16 cellular contexts compared by ENCODE assay signal in the genomic region with DNA sequence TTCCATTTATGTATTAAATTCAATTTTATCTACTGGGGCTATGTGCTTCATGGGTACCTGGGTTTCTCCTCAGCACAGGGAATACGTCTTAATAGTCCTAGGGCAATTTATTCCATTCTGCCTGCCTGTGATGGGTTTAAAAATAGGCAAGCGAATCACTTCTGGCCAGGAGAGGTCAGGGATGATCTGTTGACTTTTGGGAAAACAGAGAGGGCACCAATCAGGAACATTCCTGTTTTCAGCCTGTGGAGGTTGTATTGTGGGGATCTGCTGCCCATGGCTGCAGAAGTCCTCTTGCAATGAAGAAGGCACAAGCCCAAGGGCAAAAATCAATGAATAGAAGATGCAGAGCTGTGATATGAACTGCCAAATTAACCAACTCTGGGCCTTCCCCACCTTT.
"Had no signal": no experiment of that assay in that cellular context is flagged by ENCODE, and none has a peak within 500 bp of the region (broad histone marks: within the 10 kb centered on the region; RNA-seq: fewer than 3 reads in every experiment).

No MANE protein-coding gene starts in this region.

- H3K27ac ChIP-seq: adrenal gland, ovary, stomach had no signal

- H3K4me1 Mint-ChIP-seq: activated B cell treated with CpG ODN at 0.5 μM for 24 hours; activated CD4-positive, alpha-beta T cell treated with anti-CD3 and anti-CD28 coated beads, Interleukin-2, amount 10 ng/mL, durations not matched to agents 7 days and 5 days; brain; central memory CD8-positive, alpha-beta T cell had no signal

- H3K9me3 Mint-ChIP-seq: activated B cell treated with CpG ODN at 0.5 μM for 24 hours; activated CD4-positive, alpha-beta T cell treated with anti-CD3 and anti-CD28 coated beads, Interleukin-2, amount 10 ng/mL, durations not matched to agents 7 days and 5 days; activated T-helper 2 cell treated with anti-CD3 and anti-CD28 coated beads, Interferon-gamma antibody, Interleukin-2, Interleukin-4, amounts not matched to agents 10 μg/mL and 5 μg/mL and 100 μg/mL, durations not matched to agents 14 hours and 24 hours and 36 hours had no signal

- H3K4me3 Mint-ChIP-seq: activated B cell treated with CpG ODN at 0.5 μM for 24 hours; activated CD4-positive, alpha-beta T cell treated with anti-CD3 and anti-CD28 coated beads, Interleukin-2, amount 10 ng/mL, durations not matched to agents 7 days and 5 days; brain; central memory CD8-positive, alpha-beta T cell; dendritic cell treated with granulocyte-macrophage colony-stimulating factor and Interleukin-4, amounts not matched to agents 40 ng/mL and 50 ng/mL, for 4 days; effector memory CD8-positive, alpha-beta T cell had no signal

- H3K4me3 ChIP-seq: adrenal gland, ovary, stomach had no signal

- H3K27me3 ChIP-seq: adrenal gland, ovary, stomach had no signal

- DNase-seq: activated B cell treated with CpG ODN at 0.5 μM for 24 hours; activated CD4-positive, alpha-beta T cell treated with anti-CD3 and anti-CD28 coated beads, Interleukin-2, amount 10 ng/mL, durations not matched to agents 7 days and 5 days; activated naive CD4-positive, alpha-beta T cell treated with anti-CD3 and anti-CD28 coated beads, Interleukin-2, amount 50 U/mL, for 16 hours; adrenal gland; effector memory CD8-positive, alpha-beta T cell; foreskin fibroblast; glutamatergic neuron; ovary; stimulated activated CD4-positive, alpha-beta T cell treated with anti-CD3 and anti-CD28 coated beads, Interleukin-4, amount 100 ng/mL, for 24 hours; stomach; T-helper 1 cell had no signal

- H3K4me1 ChIP-seq: adrenal gland had no signal

- ATAC-seq: effector memory CD8-positive, alpha-beta T cell; left lobe of liver had no signal

- H3K36me3 ChIP-seq: adrenal gland, ovary, stomach had no signal

- H3K27ac Mint-ChIP-seq: activated B cell treated with CpG ODN at 0.5 μM for 24 hours; activated CD4-positive, alpha-beta T cell treated with anti-CD3 and anti-CD28 coated beads, Interleukin-2, amount 10 ng/mL, durations not matched to agents 7 days and 5 days; activated T-helper 2 cell treated with anti-CD3 and anti-CD28 coated beads, Interferon-gamma antibody, Interleukin-2, Interleukin-4, amounts not matched to agents 10 μg/mL and 5 μg/mL and 100 μg/mL, durations not matched to agents 14 hours and 24 hours and 36 hours; brain; dendritic cell treated with granulocyte-macrophage colony-stimulating factor and Interleukin-4, amounts not matched to agents 40 ng/mL and 50 ng/mL, for 4 days; effector memory CD8-positive, alpha-beta T cell had no signal

- H3K9me3 ChIP-seq: adrenal gland, ovary had no signal

- H3K27me3 Mint-ChIP-seq: activated CD4-positive, alpha-beta T cell treated with anti-CD3 and anti-CD28 coated beads, Interleukin-2, amount 10 ng/mL, durations not matched to agents 7 days and 5 days; central memory CD8-positive, alpha-beta T cell; dendritic cell treated with granulocyte-macrophage colony-stimulating factor and Interleukin-4, amounts not matched to agents 40 ng/mL and 50 ng/mL, for 4 days; effector memory CD8-positive, alpha-beta T cell had no signal

- H3K36me3 Mint-ChIP-seq: brain had no signal
